ENCODE assay signal across 26 cellular contexts in the genomic region with DNA sequence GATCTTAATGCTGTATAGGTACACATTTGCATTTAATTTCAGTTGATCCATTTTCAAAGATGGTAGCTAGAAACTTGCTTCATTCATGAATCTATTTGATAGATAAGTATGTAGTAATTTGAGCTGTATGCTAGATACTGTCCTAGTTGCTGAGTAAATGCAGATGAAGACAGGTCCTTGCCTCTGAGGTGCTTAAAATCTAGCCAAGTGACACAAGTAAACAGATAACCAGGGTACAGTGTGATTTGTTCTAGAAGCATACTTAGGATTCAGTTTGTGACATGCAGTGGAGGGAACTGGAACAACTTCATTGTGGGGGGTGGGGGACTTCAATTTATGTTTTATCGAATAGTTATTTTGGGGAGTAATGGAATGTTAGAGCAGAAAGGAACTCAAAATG. TPM values are rescaled to one million over a fixed set of nuclear protein-coding genes. Genes with fewer than 3 reads are reported as not detected.
DNase-seq lines count a peak whose midpoint lies in the region; ATAC-seq, FAIRE-seq and TF ChIP-seq lines count a peak whose summit lies in the region.
"Had no signal": no experiment of that assay in that cellular context is flagged by ENCODE, and none has a peak within 500 bp of the region (broad histone marks: within the 10 kb centered on the region; RNA-seq: fewer than 3 reads in every experiment).

No MANE protein-coding gene starts in this region.

- no peaks in the 10 kb centered on the region for H3K27me3 ChIP-seq in HCT116 (ENCODE audit: insufficient read depth, low read length)
- H3K27me3 ChIP-seq in left ventricle myocardium inferior (ENCODE audit: low read depth), result no peaks in the 10 kb centered on the region
- H3K27me3 ChIP-seq in gastrocnemius medialis, result no peaks in the 10 kb centered on the region
- H3K27me3 ChIP-seq: brain microvascular endothelial cell, gastroesophageal sphincter, hepatocyte, tibial artery had no signal

- DNase-seq in HCT116 (ENCODE audit: low read depth, low spot score) (no peak), OCI-LY7 (ENCODE audit: low spot score) (no peak), left ventricle myocardium inferior (no peak), gastrocnemius medialis (no peak), A172 (ENCODE audit: low spot score) (no peak), GM12891 (ENCODE audit: insufficient read length, low spot score) (no peak)
- DNase-seq: activated CD4-positive, alpha-beta T cell treated with anti-CD3 and anti-CD28 coated beads, Interleukin-2, amount 50 U/mL, for 4 hours; activated naive CD4-positive, alpha-beta T cell treated with anti-CD3 and anti-CD28 coated beads for 36 hours; amygdala; brain microvascular endothelial cell; Caco-2; DMS79; GM23248; mesenchymal stem cell; NCI-H1694; NCI-H446; NCI-H748 treated with DMSO at 0.1 percent for 48 hours; stimulated activated CD4-positive, alpha-beta T cell treated with anti-CD3 and anti-CD28 coated beads, Interleukin-12 subunit alpha, Interleukin-12 subunit beta, amount 100 ng/mL, for 4 hours; stimulated activated CD4-positive, alpha-beta T cell treated with anti-CD3 and anti-CD28 coated beads, Interleukin-2, amount 100 ng/mL, for 48 hours; T-helper 1 cell; tibial artery had no signal

- RAD21 ChIA-PET in HCT116 (lab: Charles Lee; ENCODE audit: low non-redundant PET in 1 of 2, low total read pairs in 2 of 2, uncharacterized antibody in 2 of 2, unreplicated experiment in 2 of 2), result no interaction called here

- TF ChIP-seq CTCF in HCT116 (IDR thresholded peaks at IDR 0.05 in 2 of 3, conservative IDR thresholded peaks at IDR 0.05 in 1 of 3; ENCODE audit: borderline replicate concordance in 1 of 3, insufficient read depth in 1 of 3, low read depth in 2 of 3, low read length in 2 of 3) (no peak), OCI-LY7 (conservative IDR thresholded peaks at IDR 0.05; ENCODE audit: low read length) (no peak), left ventricle myocardium inferior (IDR thresholded peaks at IDR 0.05; ENCODE audit: borderline replicate concordance) (no peak), gastrocnemius medialis (IDR thresholded peaks at IDR 0.05 in 4 of 5, conservative IDR thresholded peaks at IDR 0.05 in 1 of 5) (no peak)

- H3K27ac ChIP-seq in HCT116 (ENCODE audit: low read depth, low read length) (no peak overlapping the region), OCI-LY7 (ENCODE audit: low read depth, low read length, poor library complexity, severe bottlenecking) (peak overlapping the region; percentile 68), left ventricle myocardium inferior (replicated peaks) (peak overlapping the region; percentile 52), gastrocnemius medialis (peak overlapping the region; percentile 14 to 79 (median 40))
- H3K27ac ChIP-seq: brain microvascular endothelial cell, gastroesophageal sphincter, GM23248, hepatocyte, tibial artery had no signal

- H2AFZ ChIP-seq in HCT116 (ENCODE audit: low read depth, low read length, poor library complexity, severe bottlenecking) (no peak overlapping the region), OCI-LY7 (ENCODE audit: low read length) (no peak overlapping the region)
- H2AFZ ChIP-seq: GM23248, hepatocyte had no signal

- BruUV-seq in HCT116 (replicated peaks; lab: Mats Ljungman, UMichigan), result no TSS peak
- no TSS peak for BruUV-seq in OCI-LY7 (replicated peaks; lab: Mats Ljungman, UMichigan)

- H4K20me1 ChIP-seq in HCT116 (ENCODE audit: insufficient read depth) (peaks cover 12% of the 10 kb centered on the region; the same call in 1 of the 2 replicates), OCI-LY7 (ENCODE audit: insufficient read depth, low read length) (peaks cover 14% of the 10 kb centered on the region; the same call in 1 of the 2 replicates)

- ATAC-seq in HCT116 (no peak), gastrocnemius medialis (peak in 1 of 2 donors; percentile 90), GM21528 (IDR thresholded peaks at IDR 0.05; ENCODE audit: low FRiP score, unreplicated experiment) (no peak)
- ATAC-seq: gastroesophageal sphincter, sciatic nerve had no signal

- POLR2A ChIA-PET in HCT116 (lab: Charles Lee) (interaction anchor here (1.4 kb wide), 1 partner anchor 31 kb away, joined by 3 read pairs; no protein-coding TSS in a partner anchor), OCI-LY7 (lab: Charles Lee) (interaction anchor here (0.7 to 1.3 kb wide), 2 partner anchors 39 to 72 kb away, joined by 3 read pairs; no protein-coding TSS in a partner anchor)

- in situ Hi-C loops in gastrocnemius medialis (cut with MboI; ENCODE audit: low sequenced_read_pairs in 4 of 4), result no loop called here

- H3K4me2 ChIP-seq in HCT116 (ENCODE audit: low read length) (peak overlapping the region; percentile 47; the same call in 1 of the 2 replicates), OCI-LY7 (ENCODE audit: low read length) (peak overlapping the region; percentile 69)
- H3K4me2 ChIP-seq: hepatocyte had no signal

- peak overlapping the region; percentile 7; the same call in 1 of the 2 replicates for H3K9ac ChIP-seq in HCT116 (ENCODE audit: low read length)
- H3K9ac ChIP-seq: GM23248 had no signal

- H3K4me3 ChIP-seq in HCT116 (replicated peaks in 1 of 2; ENCODE audit: low read depth in 1 of 2, low read length in 2 of 2) (no peak overlapping the region), OCI-LY7 (ENCODE audit: low read depth, low read length, poor library complexity, severe bottlenecking) (no peak overlapping the region), left ventricle myocardium inferior (no peak overlapping the region), gastrocnemius medialis (no peak overlapping the region)
- H3K4me3 ChIP-seq: gastroesophageal sphincter, GM23248, hepatocyte, tibial artery had no signal

- peaks cover 83% of the 10 kb centered on the region for H3K79me2 ChIP-seq in HCT116 (ENCODE audit: insufficient read depth, low read length)
- H3K79me2 ChIP-seq in OCI-LY7 (ENCODE audit: insufficient read depth, low read depth, low read length), result peaks cover 93% of the 10 kb centered on the region

- H3K9me2 ChIP-seq in HCT116 (ENCODE audit: insufficient read depth) (no peaks in the 10 kb centered on the region), OCI-LY7 (ENCODE audit: insufficient read depth, low read length) (no peaks in the 10 kb centered on the region)

- no peak for TF ChIP-seq RAD21 in HCT116 (IDR thresholded peaks at IDR 0.05; ENCODE audit: low read depth)

- FAIRE-seq in GM12891 (lab: Jason Lieb, UNC), result no peak
- FAIRE-seq: G401.6 had no signal

- intact Hi-C loops in HCT116 (cut with micrococcal nuclease) (no loop called here), OCI-LY7 (cut with micrococcal nuclease; ENCODE audit: unreplicated experiment) (no loop called here), left ventricle myocardium inferior (cut with micrococcal nuclease) (no loop called here), gastrocnemius medialis (cut with DNase I; ENCODE audit: low total_unique reads) (no loop called here)

- no peaks in the 10 kb centered on the region for H3K9me3 ChIP-seq in HCT116 (ENCODE audit: control insufficient read depth in 1 of 2, insufficient read depth in 1 of 2, low read depth in 1 of 2, low read length in 2 of 2)
- no peaks in the 10 kb centered on the region for H3K9me3 ChIP-seq in OCI-LY7 (ENCODE audit: low read length)
- H3K9me3 ChIP-seq in left ventricle myocardium inferior (replicated peaks), result no peaks in the 10 kb centered on the region
- no peaks in the 10 kb centered on the region for H3K9me3 ChIP-seq in gastrocnemius medialis
- H3K9me3 ChIP-seq: Caco-2, gastroesophageal sphincter, tibial artery had no signal

- CTCF ChIA-PET in HCT116 (lab: Charles Lee) (no interaction called here), OCI-LY7 (lab: Charles Lee; ENCODE audit: unreplicated experiment) (interaction anchor here (1.4 kb wide), 1 partner anchor 10 kb away, joined by 6 read pairs; no protein-coding TSS in a partner anchor)

- peaks cover 15 to 34% of the 10 kb centered on the region in 2 experiments for H3K4me1 ChIP-seq in HCT116 (ENCODE audit: control insufficient read depth in 1 of 2, insufficient read depth in 2 of 2, low read length in 2 of 2)
- peaks cover 38% of the 10 kb centered on the region for H3K4me1 ChIP-seq in OCI-LY7 (ENCODE audit: insufficient read depth, low read length, poor library complexity, severe bottlenecking)
- H3K4me1 ChIP-seq in left ventricle myocardium inferior, result peaks cover 100% of the 10 kb centered on the region
- H3K4me1 ChIP-seq in gastrocnemius medialis, result peaks cover 76 to 82% of the 10 kb centered on the region in 2 donors

- H3K36me3 ChIP-seq in HCT116 (ENCODE audit: control insufficient read depth in 1 of 2, insufficient read depth in 2 of 2, low read length in 2 of 2), result peaks cover 0 to 4% of the 10 kb centered on the region in 2 experiments; a peak in 2 of 4 replicates
- H3K36me3 ChIP-seq in OCI-LY7 (ENCODE audit: insufficient read depth, low read length), result peaks cover 45% of the 10 kb centered on the region
- peaks cover 3% of the 10 kb centered on the region for H3K36me3 ChIP-seq in left ventricle myocardium inferior
- H3K36me3 ChIP-seq in gastrocnemius medialis, result no peaks in the 10 kb centered on the region
- H3K36me3 ChIP-seq: brain microvascular endothelial cell, tibial artery had no signal

- no peak for TF ChIP-seq POLR2A in HCT116 (IDR thresholded peaks at IDR 0.05; ENCODE audit: borderline replicate concordance, extremely low read depth, insufficient read depth, insufficient read length)
- no peak for TF ChIP-seq POLR2A in gastrocnemius medialis (IDR thresholded peaks at IDR 0.05)
- TF ChIP-seq POLR2A in GM12891 (IDR thresholded peaks at IDR 0.05; ENCODE audit: low read depth, low read length), result no peak

TF ChIP-seq in GM12891, 5 proteins besides CTCF, POLR2A, EP300 and RAD21:
- TF ChIP-seq POU2F2 (IDR thresholded peaks at IDR 0.05; ENCODE audit: low read depth, low read length) (no peak), POLR2AphosphoS5 (IDR thresholded peaks at IDR 0.05; ENCODE audit: low read depth, low read length) (no peak), PAX5 (IDR thresholded peaks at IDR 0.05; ENCODE audit: insufficient read depth, low read length, severe bottlenecking) (no peak), SPI1 (IDR thresholded peaks at IDR 0.05; ENCODE audit: low read depth, low read length) (no peak), TAF1 (IDR thresholded peaks at IDR 0.05; ENCODE audit: low read depth, low read length) (no peak)
TF ChIP-seq in GM12891: peak in this region for 0.

RNA-seq across cellular contexts. Expression of gene CHMP4B, which starts 9.2 kb away (rescaled TPM):
- 56.9 TPM for total RNA-seq in HCT116 (2021; ENCODE audit: unreplicated experiment)
- polyA plus RNA-seq in HCT116 (2012), result 62.1 and 65.3 TPM in 2 replicates
- 32.4 and 46.6 TPM in 2 replicates for total RNA-seq in OCI-LY7 (2014; rRNA removed; shearing (Covaris generic))
- 80.4 and 84.2 TPM in 2 replicates for total RNA-seq in OCI-LY7 (2022)
- 104 TPM for total RNA-seq in left ventricle myocardium inferior
- 100 to 1,000 TPM in 1 of 4 donors, 10 to 100 TPM in 3; 57.4 to 109 (median 82.7) TPM for total RNA-seq in gastrocnemius medialis
- total RNA-seq in A172 (2014; rRNA removed; shearing (Covaris generic)), result 74.7 and 86.5 TPM in 2 replicates
- 100 TPM for polyA plus RNA-seq in GM12891 (2012; ENCODE audit: low read depth, missing spikeins)
